1 cellular context compared by ENCODE assay signal in genomic region chr1:231385118-231385748, GRCh38.
TF ChIP-seq lines count a peak whose summit lies in the region.

No MANE protein-coding gene starts in this region.

TF ChIP-seq in SK-N-SH, 30 proteins besides CTCF, POLR2A, EP300 and RAD21 (continued from another document):
- TF ChIP-seq, protein P1, sequence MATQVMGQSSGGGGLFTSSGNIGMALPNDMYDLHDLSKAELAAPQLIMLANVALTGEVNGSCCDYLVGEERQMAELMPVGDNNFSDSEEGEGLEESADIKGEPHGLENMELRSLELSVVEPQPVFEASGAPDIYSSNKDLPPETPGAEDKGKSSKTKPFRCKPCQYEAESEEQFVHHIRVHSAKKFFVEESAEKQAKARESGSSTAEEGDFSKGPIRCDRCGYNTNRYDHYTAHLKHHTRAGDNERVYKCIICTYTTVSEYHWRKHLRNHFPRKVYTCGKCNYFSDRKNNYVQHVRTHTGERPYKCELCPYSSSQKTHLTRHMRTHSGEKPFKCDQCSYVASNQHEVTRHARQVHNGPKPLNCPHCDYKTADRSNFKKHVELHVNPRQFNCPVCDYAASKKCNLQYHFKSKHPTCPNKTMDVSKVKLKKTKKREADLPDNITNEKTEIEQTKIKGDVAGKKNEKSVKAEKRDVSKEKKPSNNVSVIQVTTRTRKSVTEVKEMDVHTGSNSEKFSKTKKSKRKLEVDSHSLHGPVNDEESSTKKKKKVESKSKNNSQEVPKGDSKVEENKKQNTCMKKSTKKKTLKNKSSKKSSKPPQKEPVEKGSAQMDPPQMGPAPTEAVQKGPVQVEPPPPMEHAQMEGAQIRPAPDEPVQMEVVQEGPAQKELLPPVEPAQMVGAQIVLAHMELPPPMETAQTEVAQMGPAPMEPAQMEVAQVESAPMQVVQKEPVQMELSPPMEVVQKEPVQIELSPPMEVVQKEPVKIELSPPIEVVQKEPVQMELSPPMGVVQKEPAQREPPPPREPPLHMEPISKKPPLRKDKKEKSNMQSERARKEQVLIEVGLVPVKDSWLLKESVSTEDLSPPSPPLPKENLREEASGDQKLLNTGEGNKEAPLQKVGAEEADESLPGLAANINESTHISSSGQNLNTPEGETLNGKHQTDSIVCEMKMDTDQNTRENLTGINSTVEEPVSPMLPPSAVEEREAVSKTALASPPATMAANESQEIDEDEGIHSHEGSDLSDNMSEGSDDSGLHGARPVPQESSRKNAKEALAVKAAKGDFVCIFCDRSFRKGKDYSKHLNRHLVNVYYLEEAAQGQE (IDR thresholded peaks at IDR 0.05; ENCODE audit: low read depth, low read length) = no peak
- TF ChIP-seq RFX5 (IDR thresholded peaks at IDR 0.05; ENCODE audit: low read length) (no peak), POLR2AphosphoS5 (IDR thresholded peaks at IDR 0.05; ENCODE audit: low read depth, low read length) (no peak), FOXJ3 (CRISPR knock-in tag; IDR thresholded peaks at IDR 0.05) (no peak)
